Comparison of ENCODE assay signal across 1 cellular context in the genomic region with DNA sequence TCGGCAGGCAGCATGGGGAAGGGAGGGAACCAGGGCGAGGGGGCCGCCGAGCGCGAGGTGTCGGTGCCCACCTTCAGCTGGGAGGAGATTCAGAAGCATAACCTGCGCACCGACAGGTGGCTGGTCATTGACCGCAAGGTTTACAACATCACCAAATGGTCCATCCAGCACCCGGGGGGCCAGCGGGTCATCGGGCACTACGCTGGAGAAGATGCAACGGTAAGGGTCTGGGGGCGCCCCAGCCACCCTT.
TF ChIP-seq lines count a peak whose summit lies in the region.

No MANE protein-coding gene starts in this region.

TF ChIP-seq in IMR-90, 13 proteins besides CTCF, POLR2A, EP300 and RAD21:
- no peak for TF ChIP-seq NFE2L2 (IDR thresholded peaks at IDR 0.05; ENCODE audit: low read depth, low read length)
- no peak for TF ChIP-seq CHD1 (IDR thresholded peaks at IDR 0.05; ENCODE audit: low read depth, low read length)
- TF ChIP-seq RCOR1 (IDR thresholded peaks at IDR 0.05; ENCODE audit: insufficient replicate concordance, low read length), result no peak
- TF ChIP-seq CEBPB (IDR thresholded peaks at IDR 0.05; ENCODE audit: low read depth, low read length), result no peak
- no peak for TF ChIP-seq FOS (IDR thresholded peaks at IDR 0.05; ENCODE audit: low read depth, low read length)
- no peak for TF ChIP-seq MAFK (IDR thresholded peaks at IDR 0.05; ENCODE audit: low read depth, low read length)
- no peak for TF ChIP-seq BHLHE40 (IDR thresholded peaks at IDR 0.05; ENCODE audit: low read depth, low read length)
- TF ChIP-seq SMC3 (IDR thresholded peaks at IDR 0.05; ENCODE audit: low read depth, low read length), result no peak
